ENCODE assay signal across 8 cellular contexts in the genomic region with DNA sequence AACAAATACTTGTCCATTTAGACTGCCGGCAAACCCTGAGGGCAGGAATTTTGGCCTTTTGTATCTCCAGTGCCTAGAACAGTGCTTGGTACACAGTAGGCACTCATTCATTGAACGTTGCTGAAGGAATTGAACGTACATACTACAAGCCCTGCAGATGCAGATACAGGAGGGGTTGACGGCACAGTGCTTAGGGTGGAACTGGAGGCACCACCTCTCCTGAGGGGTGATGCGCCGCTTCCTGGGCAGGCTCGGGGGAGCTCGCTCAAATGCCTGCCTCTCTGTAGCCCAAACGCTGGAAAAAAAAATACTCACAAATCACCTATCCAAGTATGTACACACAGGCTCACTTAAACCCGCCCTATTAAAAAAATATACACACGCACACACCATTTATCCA. TPM values are rescaled to one million over a fixed set of nuclear protein-coding genes. Genes with fewer than 3 reads are reported as not detected.
DNase-seq lines count a peak whose midpoint lies in the region; ATAC-seq and TF ChIP-seq lines count a peak whose summit lies in the region.

No MANE protein-coding gene starts in this region.

- no peaks in the 10 kb centered on the region for H3K9me3 ChIP-seq in HUES6 (ENCODE audit: control insufficient read depth, insufficient read depth, low read depth, low read length)
- no peaks in the 10 kb centered on the region for H3K9me3 ChIP-seq in naive thymus-derived CD4-positive, alpha-beta T cell (ENCODE audit: control insufficient read depth in 2 of 3, low read length in 3 of 3)

- H3K27me3 ChIP-seq in HUES6 (ENCODE audit: control insufficient read depth, insufficient read depth, low read length): no peaks in the 10 kb centered on the region
- no peaks in the 10 kb centered on the region for H3K27me3 ChIP-seq in naive thymus-derived CD4-positive, alpha-beta T cell (ENCODE audit: control insufficient read depth in 2 of 2, insufficient read depth in 2 of 2, low read length in 2 of 2)

- ATAC-seq in GM21576 (IDR thresholded peaks at IDR 0.05; ENCODE audit: unreplicated experiment) (peak; percentile 45), WTC11 (peak; percentile 67), GM19397 (IDR thresholded peaks at IDR 0.05; ENCODE audit: unreplicated experiment) (no peak)
- no peak for ATAC-seq in naive thymus-derived CD4-positive, alpha-beta T cell

- POLR2A ChIA-PET in WTC11 (lab: Charles Lee): no interaction called here
- POLR2A ChIA-PET in naive thymus-derived CD4-positive, alpha-beta T cell (lab: Charles Lee): interaction anchor here (0.9 to 1.7 kb wide), 6 partner anchors 242 to 545 kb away, joined by 3 to 6 read pairs (median 3); partner anchors contain the start of genes AP3S1 and TMED7

- peak overlapping the region; percentile 75 for H3K4me3 ChIP-seq in GM08714 (ENCODE audit: low read length)
- peak overlapping the region; percentile 64 for H3K4me3 ChIP-seq in HUES6 (ENCODE audit: low read depth, low read length)
- peak overlapping the region; percentile 54 for H3K4me3 ChIP-seq in naive thymus-derived CD4-positive, alpha-beta T cell (ENCODE audit: low read length)

- H3K4me3 Mint-ChIP-seq in WTC11: peak overlapping the region; percentile 87
- peak overlapping the region; percentile 87 to 98 (median 95) for H3K4me3 Mint-ChIP-seq in naive thymus-derived CD4-positive, alpha-beta T cell

- H3K4me1 ChIP-seq in HUES6 (ENCODE audit: control insufficient read depth, insufficient read depth, low read length): peaks cover 7% of the 10 kb centered on the region
- H3K4me1 ChIP-seq in naive thymus-derived CD4-positive, alpha-beta T cell (ENCODE audit: control insufficient read depth in 2 of 2, insufficient read depth in 2 of 2, low read length in 2 of 2): peaks cover 13 to 16% of the 10 kb centered on the region in 2 donors

- DNase-seq in WTC11 (ENCODE audit: low spot score) (no peak), erythroblast (lab: John Stamatoyannopoulos, UW) (peak; percentile 60 to 66), NCI-H2196 (lab: John Stamatoyannopoulos, UW; ENCODE audit: unreplicated experiment) (no peak)
- peak in 7 of 9 donors; percentile 15 to 45 (median 33) for DNase-seq in naive thymus-derived CD4-positive, alpha-beta T cell

- peak overlapping the region; percentile 22 for H3K9ac ChIP-seq in HUES6 (ENCODE audit: low read length)

- H3K27me3 Mint-ChIP-seq in WTC11 (ENCODE audit: low read depth): no peaks in the 10 kb centered on the region
- peaks cover 0 to 3% (median 0%) of the 10 kb centered on the region in 5 donors for H3K27me3 Mint-ChIP-seq in naive thymus-derived CD4-positive, alpha-beta T cell

- no peak for TF ChIP-seq POLR2A in erythroblast (IDR thresholded peaks at IDR 0.05; ENCODE audit: low read length)

- CTCF ChIA-PET in WTC11 (lab: Charles Lee): no interaction called here
- CTCF ChIA-PET in naive thymus-derived CD4-positive, alpha-beta T cell (lab: Charles Lee): no interaction called here

- H3K36me3 ChIP-seq in HUES6 (ENCODE audit: control insufficient read depth, insufficient read depth, low read length): 0 out of 2 replicates have a peak, but pooled peaks cover 3% of the 10 kb centered on the region
- no peaks in the 10 kb centered on the region for H3K36me3 ChIP-seq in naive thymus-derived CD4-positive, alpha-beta T cell (ENCODE audit: control insufficient read depth in 2 of 3, insufficient read depth in 3 of 3, low read length in 3 of 3)

- H3K9me3 Mint-ChIP-seq in WTC11: no peaks in the 10 kb centered on the region
- peaks cover 0 to 2% (median 0%) of the 10 kb centered on the region in 11 donors for H3K9me3 Mint-ChIP-seq in naive thymus-derived CD4-positive, alpha-beta T cell

- no peak overlapping the region for H3K27ac ChIP-seq in HUES6 (ENCODE audit: low read depth, low read length)
- peak overlapping the region; percentile 94 for H3K27ac ChIP-seq in naive thymus-derived CD4-positive, alpha-beta T cell (ENCODE audit: low read depth, low read length)

- H3K4me1 Mint-ChIP-seq in WTC11: peaks cover 19% of the 10 kb centered on the region
- H3K4me1 Mint-ChIP-seq in naive thymus-derived CD4-positive, alpha-beta T cell: peaks cover 22 to 70% (median 61%) of the 10 kb centered on the region in 7 donors

- H3K27ac Mint-ChIP-seq in WTC11: no peak overlapping the region
- peak overlapping the region; percentile 79 to 99 (median 98) for H3K27ac Mint-ChIP-seq in naive thymus-derived CD4-positive, alpha-beta T cell

- intact Hi-C loops in naive thymus-derived CD4-positive, alpha-beta T cell (cut with micrococcal nuclease): loop anchor here (1.0 to 10.0 kb wide), 4 partner anchors 16 to 909 kb away; partner anchors contain the start of genes FEM1C (in 1 of the 2) and PGGT1B (in 1 of the 2)

- no peak for TF ChIP-seq CTCF in WTC11 (IDR thresholded peaks at IDR 0.05)

- peaks cover 5% of the 10 kb centered on the region; the same call in 1 of the 2 replicates for H3K36me3 Mint-ChIP-seq in WTC11
- peaks cover 6 to 23% (median 20%) of the 10 kb centered on the region in 5 donors for H3K36me3 Mint-ChIP-seq in naive thymus-derived CD4-positive, alpha-beta T cell

TF ChIP-seq in WTC11, 78 proteins besides CTCF, POLR2A, EP300 and RAD21:
- TF ChIP-seq NFE2L1 (CRISPR knock-in tag; IDR thresholded peaks at IDR 0.05) (no peak), ZNF219 (CRISPR knock-in tag; IDR thresholded peaks at IDR 0.05; ENCODE audit: borderline replicate concordance) (no peak), ETV6 (CRISPR knock-in tag; IDR thresholded peaks at IDR 0.05) (no peak), CREB1 (CRISPR knock-in tag; IDR thresholded peaks at IDR 0.05) (no peak), ERG (CRISPR knock-in tag; IDR thresholded peaks at IDR 0.05) (no peak), ZNF396 (CRISPR knock-in tag; IDR thresholded peaks at IDR 0.05; ENCODE audit: borderline replicate concordance) (no peak)
- TF ChIP-seq, protein P1, sequence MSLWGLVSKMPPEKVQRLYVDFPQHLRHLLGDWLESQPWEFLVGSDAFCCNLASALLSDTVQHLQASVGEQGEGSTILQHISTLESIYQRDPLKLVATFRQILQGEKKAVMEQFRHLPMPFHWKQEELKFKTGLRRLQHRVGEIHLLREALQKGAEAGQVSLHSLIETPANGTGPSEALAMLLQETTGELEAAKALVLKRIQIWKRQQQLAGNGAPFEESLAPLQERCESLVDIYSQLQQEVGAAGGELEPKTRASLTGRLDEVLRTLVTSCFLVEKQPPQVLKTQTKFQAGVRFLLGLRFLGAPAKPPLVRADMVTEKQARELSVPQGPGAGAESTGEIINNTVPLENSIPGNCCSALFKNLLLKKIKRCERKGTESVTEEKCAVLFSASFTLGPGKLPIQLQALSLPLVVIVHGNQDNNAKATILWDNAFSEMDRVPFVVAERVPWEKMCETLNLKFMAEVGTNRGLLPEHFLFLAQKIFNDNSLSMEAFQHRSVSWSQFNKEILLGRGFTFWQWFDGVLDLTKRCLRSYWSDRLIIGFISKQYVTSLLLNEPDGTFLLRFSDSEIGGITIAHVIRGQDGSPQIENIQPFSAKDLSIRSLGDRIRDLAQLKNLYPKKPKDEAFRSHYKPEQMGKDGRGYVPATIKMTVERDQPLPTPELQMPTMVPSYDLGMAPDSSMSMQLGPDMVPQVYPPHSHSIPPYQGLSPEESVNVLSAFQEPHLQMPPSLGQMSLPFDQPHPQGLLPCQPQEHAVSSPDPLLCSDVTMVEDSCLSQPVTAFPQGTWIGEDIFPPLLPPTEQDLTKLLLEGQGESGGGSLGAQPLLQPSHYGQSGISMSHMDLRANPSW (CRISPR knock-in tag; conservative IDR thresholded peaks at IDR 0.05; ENCODE audit: low read depth): no peak

RNA-seq across cellular contexts. Expression of gene COMMD10, which starts 0.6 kb away (rescaled TPM):
- total RNA-seq in WTC11 (2021): 34.5 to 49.0 TPM (median 44.8 TPM) in 3 replicates
- 10 to 100 TPM; 29.4 to 50.6 (median 37.8) TPM for total RNA-seq in naive thymus-derived CD4-positive, alpha-beta T cell
- polyA plus RNA-seq in naive thymus-derived CD4-positive, alpha-beta T cell: 10 to 100 TPM; 30.9 to 43.5 TPM

RNA-seq across cellular contexts. Expression of gene ARL14EPL, which starts 52.0 kb away (rescaled TPM):
- not detected in 3 replicates for total RNA-seq in WTC11 (2021)
- not detected for total RNA-seq in naive thymus-derived CD4-positive, alpha-beta T cell
- polyA plus RNA-seq in naive thymus-derived CD4-positive, alpha-beta T cell: not detected

Comparison
In these comparisons a context has a peak if more than half of its experiments do, and no peak if none do; other contexts are left out.
1. ATAC-seq: peak in GM21576 (single experiment) and WTC11 (single experiment); none in naive thymus-derived CD4-positive, alpha-beta T cell (single experiment) and GM19397 (single experiment).
2. DNase-seq: peak in erythroblast (2 of 2) and naive thymus-derived CD4-positive, alpha-beta T cell (7 of 9); none in WTC11 (single experiment) and NCI-H2196 (single experiment).
3. Peak in every context shown above with its lines, with median percentiles within 50 percentile points of each other: H3K4me3 ChIP-seq.